1 cellular context compared by ENCODE assay signal in genomic region chr1:32007591-32007940, GRCh38.
TF ChIP-seq lines count a peak whose summit lies in the region.

No MANE protein-coding gene starts in this region.

TF ChIP-seq in GM23338, 12 proteins besides CTCF, POLR2A, EP300 and RAD21 (continued from another document):
- no peak for TF ChIP-seq ETS1 (IDR thresholded peaks at IDR 0.05)
- TF ChIP-seq EZH2 (IDR thresholded peaks at IDR 0.05; ENCODE audit: low read depth, unreplicated experiment), result no peak
- no peak for TF ChIP-seq ZNF114 (CRISPR knock-in tag; IDR thresholded peaks at IDR 0.05)
- no peak for TF ChIP-seq EZH2phosphoT487 (IDR thresholded peaks at IDR 0.05; ENCODE audit: unreplicated experiment)
- no peak for TF ChIP-seq ZNF331 (CRISPR knock-in tag; IDR thresholded peaks at IDR 0.05; ENCODE audit: low read depth)
- TF ChIP-seq ZNF462 (CRISPR knock-in tag; IDR thresholded peaks at IDR 0.05), result no peak
- TF ChIP-seq POLR2AphosphoS5 (IDR thresholded peaks at IDR 0.05; ENCODE audit: low read depth), result no peak
- TF ChIP-seq CREB1 (CRISPR knock-in tag; IDR thresholded peaks at IDR 0.05; ENCODE audit: low read depth), result no peak
- TF ChIP-seq JUNB (IDR thresholded peaks at IDR 0.05; ENCODE audit: unreplicated experiment), result no peak
TF ChIP-seq in GM23338: peak in this region for 0.
